1 cellular context compared by ENCODE assay signal in the genomic region with DNA sequence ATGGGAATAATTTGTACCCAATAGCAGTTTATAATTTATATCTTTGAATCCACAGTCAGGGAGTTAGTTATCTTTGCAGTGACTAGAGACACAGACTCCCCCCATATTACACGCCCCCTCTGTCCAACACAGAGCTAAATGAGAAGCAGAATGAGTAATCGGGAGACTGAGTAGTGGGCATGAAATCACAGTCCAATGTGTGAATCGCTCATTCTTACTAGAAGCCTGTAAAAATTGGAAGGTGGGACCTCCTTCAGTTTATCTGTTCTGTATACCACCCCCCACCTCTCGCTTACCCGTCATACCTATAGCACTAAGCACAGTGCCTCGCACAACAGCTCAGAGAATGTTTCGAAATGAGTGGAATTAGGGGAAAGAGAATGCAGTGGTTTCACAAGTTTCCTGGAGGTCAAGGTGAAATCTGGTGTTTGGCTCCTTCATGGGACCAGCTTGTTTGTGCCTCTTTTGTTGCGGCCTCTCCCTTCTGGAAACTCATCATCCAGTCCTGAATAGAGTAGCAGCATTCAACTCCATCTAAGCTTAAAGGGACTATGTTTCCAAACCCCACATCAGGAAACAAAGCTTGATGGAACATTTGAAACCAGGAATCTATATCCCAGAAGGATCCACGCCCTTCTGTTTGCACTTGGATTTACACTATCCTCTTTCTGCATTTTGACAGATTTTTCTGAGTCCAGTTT.
TF ChIP-seq lines count a peak whose summit lies in the region.

No MANE protein-coding gene starts in this region.

TF ChIP-seq in GM12878, 131 proteins besides CTCF, POLR2A, EP300 and RAD21 (continued from another document and continues in another):
- TF ChIP-seq ASH2L (IDR thresholded peaks at IDR 0.05; ENCODE audit: borderline replicate concordance, low read depth) (no peak), SP1 (IDR thresholded peaks at IDR 0.05; ENCODE audit: low read depth, low read length) (no peak), RAD51 (IDR thresholded peaks at IDR 0.05) (no peak), MTA3 (IDR thresholded peaks at IDR 0.05; ENCODE audit: borderline replicate concordance, low read length) (no peak; the same call in 1 of the 2 replicates), RFX5 (IDR thresholded peaks at IDR 0.05; ENCODE audit: low read depth, low read length) (no peak), NR2C1 (IDR thresholded peaks at IDR 0.05) (no peak), CHD4 (IDR thresholded peaks at IDR 0.05) (no peak), IKZF2 (IDR thresholded peaks at IDR 0.05) (peak; percentile 72 to 76), PAX5 (IDR thresholded peaks at IDR 0.05; ENCODE audit: borderline replicate concordance, low read depth, low read length) (peak; percentile 46; the same call in 1 of the 2 replicates), ZNF384 (IDR thresholded peaks at IDR 0.05; ENCODE audit: borderline replicate concordance, low read depth, low read length) (no peak), POLR2AphosphoS2 (IDR thresholded peaks at IDR 0.05; ENCODE audit: low read depth, low read length) (no peak), CBFB (IDR thresholded peaks at IDR 0.05; ENCODE audit: low read depth) (no peak), MXI1 (IDR thresholded peaks at IDR 0.05; ENCODE audit: low read depth, low read length) (no peak), SREBF2 (IDR thresholded peaks at IDR 0.05; ENCODE audit: low read length) (no peak), SMAD5 (IDR thresholded peaks at IDR 0.05; ENCODE audit: low read depth) (no peak), TAF1 (IDR thresholded peaks at IDR 0.05; ENCODE audit: borderline replicate concordance, low read depth, low read length) (no peak), ZSCAN29 (IDR thresholded peaks at IDR 0.05) (no peak), PAX8 (IDR thresholded peaks at IDR 0.05) (no peak), YY1 (IDR thresholded peaks at IDR 0.05; ENCODE audit: low read depth, low read length) (no peak), CEBPB (IDR thresholded peaks at IDR 0.05; ENCODE audit: borderline replicate concordance in 1 of 2, low read depth in 2 of 2, low read length in 2 of 2) (no peak), ETV6 (conservative IDR thresholded peaks at IDR 0.05 in 1 of 2, IDR thresholded peaks at IDR 0.05 in 1 of 2; ENCODE audit: borderline replicate concordance in 1 of 2, low read depth in 1 of 2) (peak in 1 of 2 experiments; percentile 36; a peak in 1 of 4 replicates)
- TF ChIP-seq, protein P1, sequence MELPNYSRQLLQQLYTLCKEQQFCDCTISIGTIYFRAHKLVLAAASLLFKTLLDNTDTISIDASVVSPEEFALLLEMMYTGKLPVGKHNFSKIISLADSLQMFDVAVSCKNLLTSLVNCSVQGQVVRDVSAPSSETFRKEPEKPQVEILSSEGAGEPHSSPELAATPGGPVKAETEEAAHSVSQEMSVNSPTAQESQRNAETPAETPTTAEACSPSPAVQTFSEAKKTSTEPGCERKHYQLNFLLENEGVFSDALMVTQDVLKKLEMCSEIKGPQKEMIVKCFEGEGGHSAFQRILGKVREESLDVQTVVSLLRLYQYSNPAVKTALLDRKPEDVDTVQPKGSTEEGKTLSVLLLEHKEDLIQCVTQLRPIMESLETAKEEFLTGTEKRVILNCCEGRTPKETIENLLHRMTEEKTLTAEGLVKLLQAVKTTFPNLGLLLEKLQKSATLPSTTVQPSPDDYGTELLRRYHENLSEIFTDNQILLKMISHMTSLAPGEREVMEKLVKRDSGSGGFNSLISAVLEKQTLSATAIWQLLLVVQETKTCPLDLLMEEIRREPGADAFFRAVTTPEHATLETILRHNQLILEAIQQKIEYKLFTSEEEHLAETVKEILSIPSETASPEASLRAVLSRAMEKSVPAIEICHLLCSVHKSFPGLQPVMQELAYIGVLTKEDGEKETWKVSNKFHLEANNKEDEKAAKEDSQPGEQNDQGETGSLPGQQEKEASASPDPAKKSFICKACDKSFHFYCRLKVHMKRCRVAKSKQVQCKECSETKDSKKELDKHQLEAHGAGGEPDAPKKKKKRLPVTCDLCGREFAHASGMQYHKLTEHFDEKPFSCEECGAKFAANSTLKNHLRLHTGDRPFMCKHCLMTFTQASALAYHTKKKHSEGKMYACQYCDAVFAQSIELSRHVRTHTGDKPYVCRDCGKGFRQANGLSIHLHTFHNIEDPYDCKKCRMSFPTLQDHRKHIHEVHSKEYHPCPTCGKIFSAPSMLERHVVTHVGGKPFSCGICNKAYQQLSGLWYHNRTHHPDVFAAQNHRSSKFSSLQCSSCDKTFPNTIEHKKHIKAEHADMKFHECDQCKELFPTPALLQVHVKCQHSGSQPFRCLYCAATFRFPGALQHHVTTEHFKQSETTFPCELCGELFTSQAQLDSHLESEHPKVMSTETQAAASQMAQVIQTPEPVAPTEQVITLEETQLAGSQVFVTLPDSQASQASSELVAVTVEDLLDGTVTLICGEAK (IDR thresholded peaks at IDR 0.05; ENCODE audit: borderline replicate concordance) = no peak
- TF ChIP-seq, protein P2, sequence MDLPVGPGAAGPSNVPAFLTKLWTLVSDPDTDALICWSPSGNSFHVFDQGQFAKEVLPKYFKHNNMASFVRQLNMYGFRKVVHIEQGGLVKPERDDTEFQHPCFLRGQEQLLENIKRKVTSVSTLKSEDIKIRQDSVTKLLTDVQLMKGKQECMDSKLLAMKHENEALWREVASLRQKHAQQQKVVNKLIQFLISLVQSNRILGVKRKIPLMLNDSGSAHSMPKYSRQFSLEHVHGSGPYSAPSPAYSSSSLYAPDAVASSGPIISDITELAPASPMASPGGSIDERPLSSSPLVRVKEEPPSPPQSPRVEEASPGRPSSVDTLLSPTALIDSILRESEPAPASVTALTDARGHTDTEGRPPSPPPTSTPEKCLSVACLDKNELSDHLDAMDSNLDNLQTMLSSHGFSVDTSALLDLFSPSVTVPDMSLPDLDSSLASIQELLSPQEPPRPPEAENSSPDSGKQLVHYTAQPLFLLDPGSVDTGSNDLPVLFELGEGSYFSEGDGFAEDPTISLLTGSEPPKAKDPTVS (IDR thresholded peaks at IDR 0.05; ENCODE audit: low read depth, low read length) = no peak
- TF ChIP-seq, protein P3, sequence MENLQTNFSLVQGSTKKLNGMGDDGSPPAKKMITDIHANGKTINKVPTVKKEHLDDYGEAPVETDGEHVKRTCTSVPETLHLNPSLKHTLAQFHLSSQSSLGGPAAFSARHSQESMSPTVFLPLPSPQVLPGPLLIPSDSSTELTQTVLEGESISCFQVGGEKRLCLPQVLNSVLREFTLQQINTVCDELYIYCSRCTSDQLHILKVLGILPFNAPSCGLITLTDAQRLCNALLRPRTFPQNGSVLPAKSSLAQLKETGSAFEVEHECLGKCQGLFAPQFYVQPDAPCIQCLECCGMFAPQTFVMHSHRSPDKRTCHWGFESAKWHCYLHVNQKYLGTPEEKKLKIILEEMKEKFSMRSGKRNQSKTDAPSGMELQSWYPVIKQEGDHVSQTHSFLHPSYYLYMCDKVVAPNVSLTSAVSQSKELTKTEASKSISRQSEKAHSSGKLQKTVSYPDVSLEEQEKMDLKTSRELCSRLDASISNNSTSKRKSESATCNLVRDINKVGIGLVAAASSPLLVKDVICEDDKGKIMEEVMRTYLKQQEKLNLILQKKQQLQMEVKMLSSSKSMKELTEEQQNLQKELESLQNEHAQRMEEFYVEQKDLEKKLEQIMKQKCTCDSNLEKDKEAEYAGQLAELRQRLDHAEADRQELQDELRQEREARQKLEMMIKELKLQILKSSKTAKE (IDR thresholded peaks at IDR 0.05; ENCODE audit: low read depth, poor library complexity, severe bottlenecking) = no peak
- TF ChIP-seq, protein P4, sequence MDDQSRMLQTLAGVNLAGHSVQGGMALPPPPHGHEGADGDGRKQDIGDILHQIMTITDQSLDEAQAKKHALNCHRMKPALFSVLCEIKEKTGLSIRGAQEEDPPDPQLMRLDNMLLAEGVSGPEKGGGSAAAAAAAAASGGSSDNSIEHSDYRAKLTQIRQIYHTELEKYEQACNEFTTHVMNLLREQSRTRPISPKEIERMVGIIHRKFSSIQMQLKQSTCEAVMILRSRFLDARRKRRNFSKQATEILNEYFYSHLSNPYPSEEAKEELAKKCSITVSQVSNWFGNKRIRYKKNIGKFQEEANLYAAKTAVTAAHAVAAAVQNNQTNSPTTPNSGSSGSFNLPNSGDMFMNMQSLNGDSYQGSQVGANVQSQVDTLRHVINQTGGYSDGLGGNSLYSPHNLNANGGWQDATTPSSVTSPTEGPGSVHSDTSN (IDR thresholded peaks at IDR 0.05; ENCODE audit: insufficient replicate concordance, low read depth, low read length) = no peak
- TF ChIP-seq, protein P5, sequence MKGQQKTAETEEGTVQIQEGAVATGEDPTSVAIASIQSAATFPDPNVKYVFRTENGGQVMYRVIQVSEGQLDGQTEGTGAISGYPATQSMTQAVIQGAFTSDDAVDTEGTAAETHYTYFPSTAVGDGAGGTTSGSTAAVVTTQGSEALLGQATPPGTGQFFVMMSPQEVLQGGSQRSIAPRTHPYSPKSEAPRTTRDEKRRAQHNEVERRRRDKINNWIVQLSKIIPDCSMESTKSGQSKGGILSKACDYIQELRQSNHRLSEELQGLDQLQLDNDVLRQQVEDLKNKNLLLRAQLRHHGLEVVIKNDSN (IDR thresholded peaks at IDR 0.05; ENCODE audit: borderline replicate concordance, extremely low read length, insufficient read depth, low read depth, low read length) = no peak
- TF ChIP-seq, protein P6, sequence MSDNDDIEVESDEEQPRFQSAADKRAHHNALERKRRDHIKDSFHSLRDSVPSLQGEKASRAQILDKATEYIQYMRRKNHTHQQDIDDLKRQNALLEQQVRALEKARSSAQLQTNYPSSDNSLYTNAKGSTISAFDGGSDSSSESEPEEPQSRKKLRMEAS (IDR thresholded peaks at IDR 0.05; ENCODE audit: low read depth, low read length) = no peak
- TF ChIP-seq, protein P7, sequence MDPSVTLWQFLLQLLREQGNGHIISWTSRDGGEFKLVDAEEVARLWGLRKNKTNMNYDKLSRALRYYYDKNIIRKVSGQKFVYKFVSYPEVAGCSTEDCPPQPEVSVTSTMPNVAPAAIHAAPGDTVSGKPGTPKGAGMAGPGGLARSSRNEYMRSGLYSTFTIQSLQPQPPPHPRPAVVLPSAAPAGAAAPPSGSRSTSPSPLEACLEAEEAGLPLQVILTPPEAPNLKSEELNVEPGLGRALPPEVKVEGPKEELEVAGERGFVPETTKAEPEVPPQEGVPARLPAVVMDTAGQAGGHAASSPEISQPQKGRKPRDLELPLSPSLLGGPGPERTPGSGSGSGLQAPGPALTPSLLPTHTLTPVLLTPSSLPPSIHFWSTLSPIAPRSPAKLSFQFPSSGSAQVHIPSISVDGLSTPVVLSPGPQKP (IDR thresholded peaks at IDR 0.05; ENCODE audit: low read depth, low read length) = no peak
- TF ChIP-seq, protein P8, sequence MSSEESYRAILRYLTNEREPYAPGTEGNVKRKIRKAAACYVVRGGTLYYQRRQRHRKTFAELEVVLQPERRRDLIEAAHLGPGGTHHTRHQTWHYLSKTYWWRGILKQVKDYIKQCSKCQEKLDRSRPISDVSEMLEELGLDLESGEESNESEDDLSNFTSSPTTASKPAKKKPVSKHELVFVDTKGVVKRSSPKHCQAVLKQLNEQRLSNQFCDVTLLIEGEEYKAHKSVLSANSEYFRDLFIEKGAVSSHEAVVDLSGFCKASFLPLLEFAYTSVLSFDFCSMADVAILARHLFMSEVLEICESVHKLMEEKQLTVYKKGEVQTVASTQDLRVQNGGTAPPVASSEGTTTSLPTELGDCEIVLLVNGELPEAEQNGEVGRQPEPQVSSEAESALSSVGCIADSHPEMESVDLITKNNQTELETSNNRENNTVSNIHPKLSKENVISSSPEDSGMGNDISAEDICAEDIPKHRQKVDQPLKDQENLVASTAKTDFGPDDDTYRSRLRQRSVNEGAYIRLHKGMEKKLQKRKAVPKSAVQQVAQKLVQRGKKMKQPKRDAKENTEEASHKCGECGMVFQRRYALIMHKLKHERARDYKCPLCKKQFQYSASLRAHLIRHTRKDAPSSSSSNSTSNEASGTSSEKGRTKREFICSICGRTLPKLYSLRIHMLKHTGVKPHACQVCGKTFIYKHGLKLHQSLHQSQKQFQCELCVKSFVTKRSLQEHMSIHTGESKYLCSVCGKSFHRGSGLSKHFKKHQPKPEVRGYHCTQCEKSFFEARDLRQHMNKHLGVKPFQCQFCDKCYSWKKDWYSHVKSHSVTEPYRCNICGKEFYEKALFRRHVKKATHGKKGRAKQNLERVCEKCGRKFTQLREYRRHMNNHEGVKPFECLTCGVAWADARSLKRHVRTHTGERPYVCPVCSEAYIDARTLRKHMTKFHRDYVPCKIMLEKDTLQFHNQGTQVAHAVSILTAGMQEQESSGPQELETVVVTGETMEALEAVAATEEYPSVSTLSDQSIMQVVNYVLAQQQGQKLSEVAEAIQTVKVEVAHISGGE (CRISPR knock-in tag; IDR thresholded peaks at IDR 0.05) = no peak
- TF ChIP-seq, protein P9, sequence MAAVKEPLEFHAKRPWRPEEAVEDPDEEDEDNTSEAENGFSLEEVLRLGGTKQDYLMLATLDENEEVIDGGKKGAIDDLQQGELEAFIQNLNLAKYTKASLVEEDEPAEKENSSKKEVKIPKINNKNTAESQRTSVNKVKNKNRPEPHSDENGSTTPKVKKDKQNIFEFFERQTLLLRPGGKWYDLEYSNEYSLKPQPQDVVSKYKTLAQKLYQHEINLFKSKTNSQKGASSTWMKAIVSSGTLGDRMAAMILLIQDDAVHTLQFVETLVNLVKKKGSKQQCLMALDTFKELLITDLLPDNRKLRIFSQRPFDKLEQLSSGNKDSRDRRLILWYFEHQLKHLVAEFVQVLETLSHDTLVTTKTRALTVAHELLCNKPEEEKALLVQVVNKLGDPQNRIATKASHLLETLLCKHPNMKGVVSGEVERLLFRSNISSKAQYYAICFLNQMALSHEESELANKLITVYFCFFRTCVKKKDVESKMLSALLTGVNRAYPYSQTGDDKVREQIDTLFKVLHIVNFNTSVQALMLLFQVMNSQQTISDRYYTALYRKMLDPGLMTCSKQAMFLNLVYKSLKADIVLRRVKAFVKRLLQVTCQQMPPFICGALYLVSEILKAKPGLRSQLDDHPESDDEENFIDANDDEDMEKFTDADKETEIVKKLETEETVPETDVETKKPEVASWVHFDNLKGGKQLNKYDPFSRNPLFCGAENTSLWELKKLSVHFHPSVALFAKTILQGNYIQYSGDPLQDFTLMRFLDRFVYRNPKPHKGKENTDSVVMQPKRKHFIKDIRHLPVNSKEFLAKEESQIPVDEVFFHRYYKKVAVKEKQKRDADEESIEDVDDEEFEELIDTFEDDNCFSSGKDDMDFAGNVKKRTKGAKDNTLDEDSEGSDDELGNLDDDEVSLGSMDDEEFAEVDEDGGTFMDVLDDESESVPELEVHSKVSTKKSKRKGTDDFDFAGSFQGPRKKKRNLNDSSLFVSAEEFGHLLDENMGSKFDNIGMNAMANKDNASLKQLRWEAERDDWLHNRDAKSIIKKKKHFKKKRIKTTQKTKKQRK (IDR thresholded peaks at IDR 0.05; ENCODE audit: low read depth, low read length) = no peak
- TF ChIP-seq, protein P10, sequence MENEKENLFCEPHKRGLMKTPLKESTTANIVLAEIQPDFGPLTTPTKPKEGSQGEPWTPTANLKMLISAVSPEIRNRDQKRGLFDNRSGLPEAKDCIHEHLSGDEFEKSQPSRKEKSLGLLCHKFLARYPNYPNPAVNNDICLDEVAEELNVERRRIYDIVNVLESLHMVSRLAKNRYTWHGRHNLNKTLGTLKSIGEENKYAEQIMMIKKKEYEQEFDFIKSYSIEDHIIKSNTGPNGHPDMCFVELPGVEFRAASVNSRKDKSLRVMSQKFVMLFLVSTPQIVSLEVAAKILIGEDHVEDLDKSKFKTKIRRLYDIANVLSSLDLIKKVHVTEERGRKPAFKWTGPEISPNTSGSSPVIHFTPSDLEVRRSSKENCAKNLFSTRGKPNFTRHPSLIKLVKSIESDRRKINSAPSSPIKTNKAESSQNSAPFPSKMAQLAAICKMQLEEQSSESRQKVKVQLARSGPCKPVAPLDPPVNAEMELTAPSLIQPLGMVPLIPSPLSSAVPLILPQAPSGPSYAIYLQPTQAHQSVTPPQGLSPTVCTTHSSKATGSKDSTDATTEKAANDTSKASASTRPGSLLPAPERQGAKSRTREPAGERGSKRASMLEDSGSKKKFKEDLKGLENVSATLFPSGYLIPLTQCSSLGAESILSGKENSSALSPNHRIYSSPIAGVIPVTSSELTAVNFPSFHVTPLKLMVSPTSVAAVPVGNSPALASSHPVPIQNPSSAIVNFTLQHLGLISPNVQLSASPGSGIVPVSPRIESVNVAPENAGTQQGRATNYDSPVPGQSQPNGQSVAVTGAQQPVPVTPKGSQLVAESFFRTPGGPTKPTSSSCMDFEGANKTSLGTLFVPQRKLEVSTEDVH (IDR thresholded peaks at IDR 0.05; ENCODE audit: low read depth, partially characterized antibody) = no peak
